Comparison of ENCODE assay signal across 10 cellular contexts in genomic region chr1:8094481-8095241, GRCh38.
DNase-seq lines count a peak whose midpoint lies in the region; TF ChIP-seq lines count a peak whose summit lies in the region.
"Had no signal": no experiment of that assay in that cellular context is flagged by ENCODE, and none has a peak within 500 bp of the region (broad histone marks: within the 10 kb centered on the region; RNA-seq: fewer than 3 reads in every experiment).

No MANE protein-coding gene starts in this region.

- no peaks in the 10 kb centered on the region for H3K36me3 ChIP-seq in Peyer's patch
- H3K36me3 ChIP-seq: BLaER1 treated with 17β-estradiol and CSF1 and Interleukin-3, amounts not matched to agents 10 nM and 100 nM had no signal

- peak; percentile 49 to 54 for TF ChIP-seq POLR2A in Peyer's patch (IDR thresholded peaks at IDR 0.05)

- H3K4me1 Mint-ChIP-seq in activated CD4-positive, alpha-beta T cell treated with anti-CD3 and anti-CD28 coated beads, Interleukin-2, amount 10 ng/mL, durations not matched to agents 24 days and 14 days: peaks cover 46% of the 10 kb centered on the region
- peaks cover 57% of the 10 kb centered on the region for H3K4me1 Mint-ChIP-seq in stimulated activated naive CD8-positive, alpha-beta T cell treated with anti-CD3 and anti-CD28 coated beads, Interleukin-15, Interleukin-2, amounts not matched to agents 100 ng/mL and 50 ng/mL, for 24 hours (ENCODE audit: low read depth)
- H3K4me1 Mint-ChIP-seq in activated CD4-positive, alpha-beta memory T cell treated with anti-CD3 and anti-CD28 coated beads, Interleukin-2, amount 10 ng/mL, durations not matched to agents 7 days and 5 days: peaks cover 48% of the 10 kb centered on the region

- H3K4me1 ChIP-seq in Peyer's patch: peaks cover 0 to 55% (median 4%) of the 10 kb centered on the region in 4 donors

- POLR2A ChIA-PET in activated CD4-positive, alpha-beta memory T cell treated with anti-CD3 and anti-CD28 coated beads, Interleukin-2, amount 10 ng/mL, durations not matched to agents 7 days and 5 days (lab: Charles Lee): no interaction called here

- H3K4me3 ChIP-seq in Peyer's patch (peak overlapping the region in 2 of 4 donors; percentile 12 to 26), foreskin fibroblast (ENCODE audit: low read depth in 1 of 2, low read length in 2 of 2) (no peak overlapping the region)
- H3K4me3 ChIP-seq: BLaER1 treated with 17β-estradiol and CSF1 and Interleukin-3, amounts not matched to agents 10 nM and 100 nM had no signal

- H3K27ac Mint-ChIP-seq in activated CD4-positive, alpha-beta T cell treated with anti-CD3 and anti-CD28 coated beads, Interleukin-2, amount 10 ng/mL, durations not matched to agents 24 days and 14 days: no peak overlapping the region
- H3K27ac Mint-ChIP-seq in stimulated activated naive CD8-positive, alpha-beta T cell treated with anti-CD3 and anti-CD28 coated beads, Interleukin-15, Interleukin-2, amounts not matched to agents 100 ng/mL and 50 ng/mL, for 24 hours: peak overlapping the region; percentile 55
- no peak overlapping the region for H3K27ac Mint-ChIP-seq in activated CD4-positive, alpha-beta memory T cell treated with anti-CD3 and anti-CD28 coated beads, Interleukin-2, amount 10 ng/mL, durations not matched to agents 7 days and 5 days

- H3K9me3 ChIP-seq in Peyer's patch: no peaks in the 10 kb centered on the region
- H3K9me3 ChIP-seq: BLaER1 treated with 17β-estradiol and CSF1 and Interleukin-3, amounts not matched to agents 10 nM and 100 nM had no signal

- no peaks in the 10 kb centered on the region for H3K27me3 ChIP-seq in Peyer's patch
- H3K27me3 ChIP-seq: BLaER1 treated with 17β-estradiol and CSF1 and Interleukin-3, amounts not matched to agents 10 nM and 100 nM had no signal

- peak overlapping the region; percentile 2 for H3K4me3 Mint-ChIP-seq in activated CD4-positive, alpha-beta T cell treated with anti-CD3 and anti-CD28 coated beads, Interleukin-2, amount 10 ng/mL, durations not matched to agents 24 days and 14 days
- peak overlapping the region; percentile 12 for H3K4me3 Mint-ChIP-seq in stimulated activated naive CD8-positive, alpha-beta T cell treated with anti-CD3 and anti-CD28 coated beads, Interleukin-15, Interleukin-2, amounts not matched to agents 100 ng/mL and 50 ng/mL, for 24 hours
- no peak overlapping the region for H3K4me3 Mint-ChIP-seq in activated CD4-positive, alpha-beta memory T cell treated with anti-CD3 and anti-CD28 coated beads, Interleukin-2, amount 10 ng/mL, durations not matched to agents 7 days and 5 days

- no peak for TF ChIP-seq CTCF in Peyer's patch (IDR thresholded peaks at IDR 0.05)
- TF ChIP-seq CTCF in foreskin fibroblast (IDR thresholded peaks at IDR 0.05; ENCODE audit: low read depth, low read length): no peak

- no peaks in the 10 kb centered on the region for H3K9me3 Mint-ChIP-seq in activated CD4-positive, alpha-beta T cell treated with anti-CD3 and anti-CD28 coated beads, Interleukin-2, amount 10 ng/mL, durations not matched to agents 24 days and 14 days
- no peaks in the 10 kb centered on the region for H3K9me3 Mint-ChIP-seq in stimulated activated naive CD8-positive, alpha-beta T cell treated with anti-CD3 and anti-CD28 coated beads, Interleukin-15, Interleukin-2, amounts not matched to agents 100 ng/mL and 50 ng/mL, for 24 hours
- H3K9me3 Mint-ChIP-seq in activated CD4-positive, alpha-beta memory T cell treated with anti-CD3 and anti-CD28 coated beads, Interleukin-2, amount 10 ng/mL, durations not matched to agents 7 days and 5 days: peaks cover 14% of the 10 kb centered on the region

- no peaks in the 10 kb centered on the region for H3K36me3 Mint-ChIP-seq in activated CD4-positive, alpha-beta T cell treated with anti-CD3 and anti-CD28 coated beads, Interleukin-2, amount 10 ng/mL, durations not matched to agents 24 days and 14 days (ENCODE audit: low read depth)
- no peaks in the 10 kb centered on the region for H3K36me3 Mint-ChIP-seq in stimulated activated naive CD8-positive, alpha-beta T cell treated with anti-CD3 and anti-CD28 coated beads, Interleukin-15, Interleukin-2, amounts not matched to agents 100 ng/mL and 50 ng/mL, for 24 hours (ENCODE audit: low read depth)
- H3K36me3 Mint-ChIP-seq in activated CD4-positive, alpha-beta memory T cell treated with anti-CD3 and anti-CD28 coated beads, Interleukin-2, amount 10 ng/mL, durations not matched to agents 7 days and 5 days (ENCODE audit: low read depth): peaks cover 12% of the 10 kb centered on the region

- peak overlapping the region in 3 of 4 donors; percentile 76 to 93 (median 86) for H3K27ac ChIP-seq in Peyer's patch

- intact Hi-C loops in activated CD4-positive, alpha-beta T cell treated with anti-CD3 and anti-CD28 coated beads, Interleukin-2, amount 10 ng/mL, durations not matched to agents 24 days and 14 days (cut with micrococcal nuclease): loop anchor here (5.0 kb wide), 2 partner anchors 73 to 152 kb away; partner anchors contain the start of gene TNFRSF9

- DNase-seq in activated CD4-positive, alpha-beta T cell treated with anti-CD3 and anti-CD28 coated beads, Interleukin-2, amount 10 ng/mL, durations not matched to agents 24 days and 14 days: no peak
- no peak for DNase-seq in activated CD4-positive, alpha-beta T cell treated with anti-CD3 and anti-CD28 coated beads, Interleukin-2, amount 50 U/mL, for 1 hour
- DNase-seq in Peyer's patch: peak in 2 of 3 donors; percentile 71 to 80
- peak; percentile 64 to 77 for DNase-seq in foreskin fibroblast
- no peak for DNase-seq in globus pallidus (ENCODE audit: low spot score)
- no peak for DNase-seq in activated CD4-positive, alpha-beta memory T cell treated with anti-CD3 and anti-CD28 coated beads, Interleukin-2, amount 10 ng/mL, durations not matched to agents 7 days and 5 days
- no peak for DNase-seq in amygdala (lab: John Stamatoyannopoulos, UW)
- DNase-seq: OCI-M1 had no signal

- peaks cover 4% of the 10 kb centered on the region for H3K27me3 Mint-ChIP-seq in activated CD4-positive, alpha-beta T cell treated with anti-CD3 and anti-CD28 coated beads, Interleukin-2, amount 10 ng/mL, durations not matched to agents 24 days and 14 days
- H3K27me3 Mint-ChIP-seq in stimulated activated naive CD8-positive, alpha-beta T cell treated with anti-CD3 and anti-CD28 coated beads, Interleukin-15, Interleukin-2, amounts not matched to agents 100 ng/mL and 50 ng/mL, for 24 hours: peaks cover 22% of the 10 kb centered on the region
- H3K27me3 Mint-ChIP-seq in activated CD4-positive, alpha-beta memory T cell treated with anti-CD3 and anti-CD28 coated beads, Interleukin-2, amount 10 ng/mL, durations not matched to agents 7 days and 5 days: no peaks in the 10 kb centered on the region

- CTCF ChIA-PET in activated CD4-positive, alpha-beta memory T cell treated with anti-CD3 and anti-CD28 coated beads, Interleukin-2, amount 10 ng/mL, durations not matched to agents 7 days and 5 days (lab: Charles Lee): no interaction called here

Comparison
In these comparisons a context has a peak if more than half of its experiments do, and no peak if none do; other contexts are left out.
1. DNase-seq: peak in Peyer's patch (2 of 3) and foreskin fibroblast (2 of 2); none in activated CD4-positive, alpha-beta T cell treated with anti-CD3 and anti-CD28 coated beads, Interleukin-2, amount 10 ng/mL, durations not matched to agents 24 days and 14 days (single experiment), activated CD4-positive, alpha-beta T cell treated with anti-CD3 and anti-CD28 coated beads, Interleukin-2, amount 50 U/mL, for 1 hour (single experiment), globus pallidus (single experiment), activated CD4-positive, alpha-beta memory T cell treated with anti-CD3 and anti-CD28 coated beads, Interleukin-2, amount 10 ng/mL, durations not matched to agents 7 days and 5 days (single experiment) and amygdala (0 of 56).